30 cellular contexts compared by ENCODE assay signal in the genomic region with DNA sequence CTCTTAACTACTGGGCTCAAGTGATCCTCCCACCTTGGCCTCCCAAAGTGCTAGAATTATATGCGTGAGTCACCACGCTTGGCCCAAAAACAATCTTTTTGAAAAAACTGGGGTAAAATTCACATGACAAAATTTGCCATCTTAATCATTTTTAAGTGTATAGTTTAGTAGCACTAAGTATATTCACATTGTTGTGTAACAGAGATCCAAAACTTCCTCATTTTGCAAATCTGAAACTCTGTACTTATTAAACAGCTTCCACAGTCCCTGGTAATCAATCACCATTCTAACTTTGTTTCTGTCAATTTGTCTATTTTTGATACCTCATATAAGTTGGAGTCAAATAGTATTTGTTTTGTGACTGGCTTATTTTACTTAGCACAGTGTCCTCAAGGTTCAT. TPM values are rescaled to one million over a fixed set of nuclear protein-coding genes. Genes with fewer than 3 reads are reported as not detected.
A peak's percentile ranks its signal among the peaks of the same experiment; 100 is the strongest.
DNase-seq lines count a peak whose midpoint lies in the region; ATAC-seq, FAIRE-seq and TF ChIP-seq lines count a peak whose summit lies in the region.
"Had no signal": no experiment of that assay in that cellular context is flagged by ENCODE, and none has a peak within 500 bp of the region (broad histone marks: within the 10 kb centered on the region; RNA-seq: fewer than 3 reads in every experiment).

No MANE protein-coding gene starts in this region.

- no peak overlapping the region for H3K23ac ChIP-seq in mesenchymal stem cell (ENCODE audit: low read length in 2 of 2)

- H3K9me3 ChIP-seq in A549 = no peaks in the 10 kb centered on the region
- no peaks in the 10 kb centered on the region for H3K9me3 ChIP-seq in OCI-LY3 (ENCODE audit: insufficient read depth, low read length)
- H3K9me3 ChIP-seq in mesenchymal stem cell (ENCODE audit: control insufficient read depth, low read length) = no peaks in the 10 kb centered on the region
- H3K9me3 ChIP-seq: heart left ventricle, MG63, pancreas, sigmoid colon, suprapubic skin, uterus had no signal

- peak; percentile 32 for FAIRE-seq in A549 (lab: Jason Lieb, UNC)
- FAIRE-seq: GM18507, H1, pancreas, TTC549 had no signal

- no peaks in the 10 kb centered on the region for H3K9me3 Mint-ChIP-seq in IgD-negative memory B cell
- H3K9me3 Mint-ChIP-seq: CD4-positive, alpha-beta T cell; natural killer cell had no signal

- no peak overlapping the region for H2BK5ac ChIP-seq in mesenchymal stem cell (ENCODE audit: low read depth, low read length, poor library complexity, severe bottlenecking)

- H3K36me3 ChIP-seq in OCI-LY3 (replicated peaks; ENCODE audit: low read depth, low read length) (peaks cover 5% of the 10 kb centered on the region), mesenchymal stem cell (ENCODE audit: control insufficient read depth in 1 of 2, insufficient read depth in 2 of 2, low read depth in 1 of 2, low read length in 2 of 2) (peaks cover 0 to 3% of the 10 kb centered on the region in 2 experiments)
- H3K36me3 ChIP-seq: pancreas, sigmoid colon, suprapubic skin, uterus had no signal

- H3K4me3 ChIP-seq in A549 (no peak overlapping the region), OCI-LY3 (ENCODE audit: low read length) (no peak overlapping the region), mesenchymal stem cell (ENCODE audit: insufficient read depth in 1 of 2, low read depth in 1 of 2, low read length in 2 of 2) (no peak overlapping the region)
- H3K4me3 ChIP-seq: heart left ventricle, MG63, pancreas, sigmoid colon, suprapubic skin, uterus had no signal

- no peak overlapping the region for H3K4ac ChIP-seq in mesenchymal stem cell (ENCODE audit: low read depth in 1 of 2, low read length in 2 of 2)

- ATAC-seq in A549 = no peak
- no peak for ATAC-seq in HG02798 (IDR thresholded peaks at IDR 0.05; ENCODE audit: poor library complexity, unreplicated experiment)
- ATAC-seq: activated CD4-positive, alpha-beta T cell treated with anti-CD3 and anti-CD28 coated beads for 36 hours; heart left ventricle; left cardiac atrium; natural killer cell; pancreas had no signal

- no peak overlapping the region for H3K14ac ChIP-seq in mesenchymal stem cell (ENCODE audit: low read length in 2 of 2)

- TF ChIP-seq POLR2A in A549 (IDR thresholded peaks at IDR 0.05; ENCODE audit: low read length) = no peak

- no peak overlapping the region for H3K27ac ChIP-seq in A549
- H3K27ac ChIP-seq in OCI-LY3 (ENCODE audit: low read length) = no peak overlapping the region
- no peak overlapping the region for H3K27ac ChIP-seq in mesenchymal stem cell (ENCODE audit: low read length, poor library complexity, severe bottlenecking)
- H3K27ac ChIP-seq: suprapubic skin had no signal

- WGBS in A549 (ENCODE audit: missing lambda C conversion rate) = 97% methylated on average over 2 of the region's 2 CpGs
- no CpG with 5 or more reads among the region's 2 CpGs for WGBS in mesenchymal stem cell

- H2BK15ac ChIP-seq in mesenchymal stem cell (ENCODE audit: low read depth, poor library complexity, severe bottlenecking) = no peak overlapping the region

- H3K4me3 Mint-ChIP-seq in IgD-negative memory B cell = peak overlapping the region in 2 of 4 donors; percentile 9 to 50
- H3K4me3 Mint-ChIP-seq: activated CD4-positive, alpha-beta T cell treated with anti-CD3 and anti-CD28 coated beads for 36 hours; natural killer cell had no signal

- H2AFZ ChIP-seq in OCI-LY3 (ENCODE audit: low read depth, low read length) (no peak overlapping the region), mesenchymal stem cell (ENCODE audit: low read depth, low read length) (no peak overlapping the region)

- no peak overlapping the region; the same call in 2 of the 3 replicates for H3K4me2 ChIP-seq in A549
- H3K4me2 ChIP-seq in OCI-LY3 (ENCODE audit: low read length) = peak overlapping the region; percentile 28; the same call in 1 of the 2 replicates
- H3K4me2 ChIP-seq in mesenchymal stem cell (ENCODE audit: low read length, poor library complexity, severe bottlenecking) = no peak overlapping the region

- CTCF ChIA-PET in A549 (lab: Yijun Ruan, JAX) = interaction anchor here (4.2 kb wide), 1 partner anchor 10 kb away, joined by 21 read pairs; no protein-coding TSS in a partner anchor

- no peak overlapping the region for H3K18ac ChIP-seq in mesenchymal stem cell (ENCODE audit: low read depth in 1 of 2, low read length in 2 of 2)

- no peak for DNase-seq in A549 (ENCODE audit: low read depth in 1 of 2, low spot score in 1 of 2)
- DNase-seq in mesenchymal stem cell = no peak
- DNase-seq in NCI-H2196 (lab: John Stamatoyannopoulos, UW; ENCODE audit: unreplicated experiment) = no peak
- DNase-seq in NCI-H82 (lab: John Stamatoyannopoulos, UW) = no peak
- DNase-seq in NCI-H1436 (lab: John Stamatoyannopoulos, UW) = no peak
- DNase-seq: activated CD4-positive, alpha-beta T cell treated with anti-CD3 and anti-CD28 coated beads for 36 hours; activated naive CD4-positive, alpha-beta T cell treated with anti-CD3 and anti-CD28 coated beads, Interleukin-2, amount 50 U/mL, for 16 hours; aorta; CD4-positive, alpha-beta T cell; central memory CD4-positive, alpha-beta T cell; DMS153; dorsolateral prefrontal cortex; heart left ventricle; IMR-90; left cardiac atrium; MG63; natural killer cell; NCI-H1930; NCI-H345; pancreas; sigmoid colon; SW 1271; uterus had no signal

- H4K8ac ChIP-seq in mesenchymal stem cell (ENCODE audit: low read length) = no peak overlapping the region

- peak overlapping the region in 2 of 3 donors; percentile 27 to 68 for H3K27ac Mint-ChIP-seq in IgD-negative memory B cell
- H3K27ac Mint-ChIP-seq: activated CD4-positive, alpha-beta T cell treated with anti-CD3 and anti-CD28 coated beads for 36 hours; CD4-positive, alpha-beta T cell had no signal

- H2BK12ac ChIP-seq in mesenchymal stem cell (ENCODE audit: low read length in 2 of 2) = no peak overlapping the region

- H2BK120ac ChIP-seq in mesenchymal stem cell (ENCODE audit: low read depth, low read length) = no peak overlapping the region

- H3K4me1 ChIP-seq in A549 (peaks cover 24% of the 10 kb centered on the region; the same call in 2 of the 3 replicates), OCI-LY3 (ENCODE audit: low read length) (peaks cover 23% of the 10 kb centered on the region), mesenchymal stem cell (ENCODE audit: control insufficient read depth, insufficient read depth, low read depth, low read length) (peaks cover 3% of the 10 kb centered on the region)

- POLR2A ChIA-PET in A549 (lab: Yijun Ruan, JAX) = no interaction called here

- peaks cover 64% of the 10 kb centered on the region for H4K20me1 ChIP-seq in OCI-LY3 (ENCODE audit: insufficient read depth, low read length)

- peaks cover 37 to 52% (median 50%) of the 10 kb centered on the region in 3 donors for H3K4me1 Mint-ChIP-seq in IgD-negative memory B cell

- TF ChIP-seq EP300 in A549 (IDR thresholded peaks at IDR 0.05) = no peak

- H4K91ac ChIP-seq in mesenchymal stem cell (ENCODE audit: low read length) = no peak overlapping the region

- no peak overlapping the region for H2AK5ac ChIP-seq in mesenchymal stem cell (ENCODE audit: low read length, severe bottlenecking)

- no peak for TF ChIP-seq CTCF in A549 (IDR thresholded peaks at IDR 0.05)
- no peak for TF ChIP-seq CTCF in OCI-LY3 (IDR thresholded peaks at IDR 0.05; ENCODE audit: low read depth, low read length)

- H3K79me1 ChIP-seq in mesenchymal stem cell (replicated peaks; ENCODE audit: low read length, poor library complexity, severe bottlenecking) = peaks cover 4% of the 10 kb centered on the region

- H3K27me3 ChIP-seq in OCI-LY3 (ENCODE audit: low read depth, low read length) = no peaks in the 10 kb centered on the region
- no peaks in the 10 kb centered on the region for H3K27me3 ChIP-seq in mesenchymal stem cell (ENCODE audit: control insufficient read depth in 1 of 2, insufficient read depth in 1 of 2, low read length in 2 of 2)
- H3K27me3 ChIP-seq: dorsolateral prefrontal cortex, heart left ventricle, MG63, pancreas, sigmoid colon, suprapubic skin, uterus had no signal

- peaks cover 95% of the 10 kb centered on the region for H3K79me2 ChIP-seq in OCI-LY3 (ENCODE audit: low read length)

- no peaks in the 10 kb centered on the region for H3K36me3 Mint-ChIP-seq in IgD-negative memory B cell
- H3K36me3 Mint-ChIP-seq: natural killer cell had no signal

- no peak overlapping the region for H3K9ac ChIP-seq in OCI-LY3 (ENCODE audit: low read length)
- H3K9ac ChIP-seq in mesenchymal stem cell (ENCODE audit: low read length) = peak overlapping the region; percentile 33

- no peaks in the 10 kb centered on the region for H3K27me3 Mint-ChIP-seq in IgD-negative memory B cell
- H3K27me3 Mint-ChIP-seq: activated CD4-positive, alpha-beta T cell treated with anti-CD3 and anti-CD28 coated beads for 36 hours; CD4-positive, alpha-beta T cell had no signal

- TF ChIP-seq RAD21 in A549 (conservative IDR thresholded peaks at IDR 0.05 in 1 of 2, IDR thresholded peaks at IDR 0.05 in 1 of 2) = no peak

RNA-seq across cellular contexts. Expression of gene SNX1, which starts 5.2 kb away (rescaled TPM):
- polyA plus RNA-seq in A549 (2011; rRNA removed) (89.4 and 95.7 TPM in 2 replicates), A549 (2017; fragmentation: RNase III; extraction: RNeasy Plus Mini Kit Qiagen cat#74134 plus additional on column Dnase treatment) (81.8 to 87.3 TPM (median 86.7 TPM) in 3 replicates), IgD-negative memory B cell (59.6 TPM)
- 79.2 and 87.7 TPM in 2 replicates for polyA plus RNA-seq in A549 (2012; cell fraction: cytosol; rRNA removed)
- polyA plus RNA-seq in A549 (2012; cell fraction: nucleus; rRNA removed) = 104 and 125 TPM in 2 replicates
- 64.9 and 79.0 TPM in 2 replicates for polyA minus RNA-seq in A549 (2011; rRNA and poly(A)+ RNA removed)
- 65.3 TPM for polyA plus RNA-seq in mesenchymal stem cell (2013, experiment 1 of 2)
- polyA plus RNA-seq in mesenchymal stem cell (2013, experiment 2 of 2) = 56.2 TPM

RNA-seq across cellular contexts. Expression of gene CIAO2A, which starts 7.4 kb away (rescaled TPM):
- polyA plus RNA-seq in A549 (2011; rRNA removed) (149 and 231 TPM in 2 replicates), A549 (2017; fragmentation: RNase III; extraction: RNeasy Plus Mini Kit Qiagen cat#74134 plus additional on column Dnase treatment) (140 to 156 TPM (median 141 TPM) in 3 replicates), IgD-negative memory B cell (218 TPM)
- polyA plus RNA-seq in A549 (2012; cell fraction: cytosol; rRNA removed) = 76.0 and 89.9 TPM in 2 replicates
- 16.9 and 42.0 TPM in 2 replicates for polyA plus RNA-seq in A549 (2012; cell fraction: nucleus; rRNA removed)
- 9.0 and 9.5 TPM in 2 replicates for polyA minus RNA-seq in A549 (2011; rRNA and poly(A)+ RNA removed)
- polyA plus RNA-seq in mesenchymal stem cell (2013, experiment 1 of 2) = 65.4 TPM
- polyA plus RNA-seq in mesenchymal stem cell (2013, experiment 2 of 2) = 92.1 TPM

RNA-seq across cellular contexts. Expression of gene SNX22, which starts 50.5 kb away (rescaled TPM):
- polyA plus RNA-seq in A549 (2011; rRNA removed) = 0.22 and 0.41 TPM in 2 replicates
- 0.79 and 1.00 TPM in 2 replicates for polyA plus RNA-seq in A549 (2012; cell fraction: cytosol; rRNA removed)
- polyA plus RNA-seq in A549 (2012; cell fraction: nucleus; rRNA removed) = 2.9 and 3.5 TPM in 2 replicates
- 0.73 to 1.1 TPM (median 0.91 TPM) in 3 replicates for polyA plus RNA-seq in A549 (2017; fragmentation: RNase III; extraction: RNeasy Plus Mini Kit Qiagen cat#74134 plus additional on column Dnase treatment)
- 0.88 and 1.2 TPM in 2 replicates for polyA minus RNA-seq in A549 (2011; rRNA and poly(A)+ RNA removed)
- 55.3 TPM for polyA plus RNA-seq in IgD-negative memory B cell
- 0.03 TPM for polyA plus RNA-seq in mesenchymal stem cell (2013, experiment 1 of 2)
- 0.01 TPM for polyA plus RNA-seq in mesenchymal stem cell (2013, experiment 2 of 2)

RNA-seq across cellular contexts. Expression of gene DAPK2, which starts 54.7 kb away (rescaled TPM):
- polyA plus RNA-seq in A549 (2011; rRNA removed) (4.2 and 4.8 TPM in 2 replicates), A549 (2017; fragmentation: RNase III; extraction: RNeasy Plus Mini Kit Qiagen cat#74134 plus additional on column Dnase treatment) (3.1 to 4.3 TPM (median 3.4 TPM) in 3 replicates), IgD-negative memory B cell (7.7 TPM)
- 4.5 and 5.5 TPM in 2 replicates for polyA plus RNA-seq in A549 (2012; cell fraction: cytosol; rRNA removed)
- polyA plus RNA-seq in A549 (2012; cell fraction: nucleus; rRNA removed) = 7.6 and 9.2 TPM in 2 replicates
- 3.4 and 4.8 TPM in 2 replicates for polyA minus RNA-seq in A549 (2011; rRNA and poly(A)+ RNA removed)
- polyA plus RNA-seq in mesenchymal stem cell (2013, experiment 1 of 2) = 0.10 TPM
- polyA plus RNA-seq in mesenchymal stem cell (2013, experiment 2 of 2) = 0.12 TPM

Comparison
In these comparisons a context has a peak if more than half of its experiments do, and no peak if none do; other contexts are left out.
1. RNA of gene SNX22, which starts 50.5 kb away (polyA plus RNA-seq): 55.3 TPM in IgD-negative memory B cell (single experiment); 0.22 to 3.5 TPM in A549; every median in the first group is over 10 times any median in the second.